In genomic region chr3:70974752-70975151, GRCh38 we compare ENCODE assay signal across 2 cellular contexts.
TF ChIP-seq lines count a peak whose summit lies in the region.

No MANE protein-coding gene starts in this region.

TF ChIP-seq in IMR-90, 13 proteins besides CTCF, POLR2A, EP300 and RAD21:
- no peak for TF ChIP-seq BHLHE40 (IDR thresholded peaks at IDR 0.05; ENCODE audit: low read depth, low read length)
- peak; percentile 83 for TF ChIP-seq MAFK (IDR thresholded peaks at IDR 0.05; ENCODE audit: low read depth, low read length)
TF ChIP-seq in IMR-90: peak in this region for 1.

TF ChIP-seq in SK-N-SH treated with all-trans-retinoic acid at 6 μM for 48 hours, 23 proteins besides CTCF, POLR2A, EP300 and RAD21:
- TF ChIP-seq TCF4 (CRISPR knock-in tag; IDR thresholded peaks at IDR 0.05; ENCODE audit: borderline replicate concordance), result no peak
- no peak for TF ChIP-seq TSHZ2 (CRISPR knock-in tag; IDR thresholded peaks at IDR 0.05)
- no peak for TF ChIP-seq CREB5 (CRISPR knock-in tag; IDR thresholded peaks at IDR 0.05; ENCODE audit: low read depth)
- TF ChIP-seq SNAI2 (CRISPR knock-in tag; IDR thresholded peaks at IDR 0.05), result no peak
- TF ChIP-seq ISL1 (CRISPR knock-in tag; IDR thresholded peaks at IDR 0.05), result no peak
- no peak for TF ChIP-seq POU6F1 (CRISPR knock-in tag; IDR thresholded peaks at IDR 0.05; ENCODE audit: borderline replicate concordance, low read depth)
- TF ChIP-seq GLIS3 (CRISPR knock-in tag; IDR thresholded peaks at IDR 0.05), result no peak
- no peak for TF ChIP-seq ZNF8 (CRISPR knock-in tag; IDR thresholded peaks at IDR 0.05)
- no peak for TF ChIP-seq RARB (CRISPR knock-in tag; IDR thresholded peaks at IDR 0.05)
- TF ChIP-seq PATZ1 (CRISPR knock-in tag; IDR thresholded peaks at IDR 0.05; ENCODE audit: borderline replicate concordance), result no peak
- no peak for TF ChIP-seq ESRRG (CRISPR knock-in tag; IDR thresholded peaks at IDR 0.05)
